19 cellular contexts compared by ENCODE assay signal in genomic region chr2:71562518-71562917, GRCh38.
"Had no signal": no experiment of that assay in that cellular context is flagged by ENCODE, and none has a peak within 500 bp of the region (broad histone marks: within the 10 kb centered on the region; RNA-seq: fewer than 3 reads in every experiment).

No MANE protein-coding gene starts in this region.

- H3K4me3 ChIP-seq: heart left ventricle, right atrium auricular region had no signal

- H3K9me3 ChIP-seq: heart left ventricle, neutrophil, right atrium auricular region had no signal

- H3K36me3 Mint-ChIP-seq: activated naive CD8-positive, alpha-beta T cell treated with anti-CD3 and anti-CD28 coated beads, Interleukin-2, amount 10 ng/mL, durations not matched to agents 7 days and 5 days; immature natural killer cell; T-cell; type B pancreatic cell had no signal

- H3K4me1 Mint-ChIP-seq: activated naive CD8-positive, alpha-beta T cell treated with anti-CD3 and anti-CD28 coated beads, Interleukin-2, amount 10 ng/mL, durations not matched to agents 7 days and 5 days; immature natural killer cell; T-cell had no signal

- H3K9me3 Mint-ChIP-seq: activated naive CD8-positive, alpha-beta T cell treated with anti-CD3 and anti-CD28 coated beads, Interleukin-2, amount 10 ng/mL, durations not matched to agents 7 days and 5 days; activated T-helper 1 cell treated with anti-CD3 and anti-CD28 coated beads, Interleukin-12 subunit alpha, Interleukin-12 subunit beta, Interleukin-2, Interleukin-4 antibody, amounts not matched to agents 30 ng/mL and 10 ng/mL and 1 ng/mL, durations not matched to agents 14 hours and 24 hours and 36 hours; effector memory CD8-positive, alpha-beta T cell; immature natural killer cell; naive thymus-derived CD8-positive, alpha-beta T cell; T-cell; type B pancreatic cell had no signal

- DNase-seq: activated naive CD4-positive, alpha-beta T cell; activated naive CD8-positive, alpha-beta T cell treated with anti-CD3 and anti-CD28 coated beads, Interleukin-2, amount 10 ng/mL, durations not matched to agents 7 days and 5 days; cerebellar nuclear complex; dermis blood vessel endothelial cell; effector memory CD8-positive, alpha-beta T cell; immature natural killer cell; small intestine; stimulated activated CD4-positive, alpha-beta T cell treated with anti-CD3 and anti-CD28 coated beads, Interleukin-4, amount 100 ng/mL, for 24 hours; stimulated activated naive CD4-positive, alpha-beta T cell; substantia nigra; T-cell; T-helper 9 cell had no signal

- H3K27ac ChIP-seq: heart left ventricle, neutrophil, right atrium auricular region had no signal

- ATAC-seq: activated CD4-positive, CD25-positive, alpha-beta regulatory T cell treated with anti-CD3 and anti-CD28 coated beads, Interleukin-2, amount 50 U/mL, for 24 hours; effector memory CD8-positive, alpha-beta T cell; heart left ventricle; naive thymus-derived CD8-positive, alpha-beta T cell; T-cell had no signal

- H3K27me3 ChIP-seq: heart left ventricle, neutrophil, right atrium auricular region had no signal

- H3K27ac Mint-ChIP-seq: activated naive CD8-positive, alpha-beta T cell treated with anti-CD3 and anti-CD28 coated beads, Interleukin-2, amount 10 ng/mL, durations not matched to agents 7 days and 5 days; activated T-helper 1 cell treated with anti-CD3 and anti-CD28 coated beads, Interleukin-12 subunit alpha, Interleukin-12 subunit beta, Interleukin-2, Interleukin-4 antibody, amounts not matched to agents 30 ng/mL and 10 ng/mL and 1 ng/mL, durations not matched to agents 14 hours and 24 hours and 36 hours; effector memory CD8-positive, alpha-beta T cell; immature natural killer cell; T-cell; type B pancreatic cell had no signal

- H3K27me3 Mint-ChIP-seq: effector memory CD8-positive, alpha-beta T cell; type B pancreatic cell had no signal

- H3K4me3 Mint-ChIP-seq: activated naive CD8-positive, alpha-beta T cell treated with anti-CD3 and anti-CD28 coated beads, Interleukin-2, amount 10 ng/mL, durations not matched to agents 7 days and 5 days; activated T-helper 1 cell treated with anti-CD3 and anti-CD28 coated beads, Interleukin-12 subunit alpha, Interleukin-12 subunit beta, Interleukin-2, Interleukin-4 antibody, amounts not matched to agents 30 ng/mL and 10 ng/mL and 1 ng/mL, durations not matched to agents 14 hours and 24 hours and 36 hours; effector memory CD8-positive, alpha-beta T cell; immature natural killer cell; naive thymus-derived CD8-positive, alpha-beta T cell; T-cell; type B pancreatic cell had no signal

- H3K4me1 ChIP-seq: right atrium auricular region had no signal
